ENCODE assay signal across 12 cellular contexts in the genomic region with DNA sequence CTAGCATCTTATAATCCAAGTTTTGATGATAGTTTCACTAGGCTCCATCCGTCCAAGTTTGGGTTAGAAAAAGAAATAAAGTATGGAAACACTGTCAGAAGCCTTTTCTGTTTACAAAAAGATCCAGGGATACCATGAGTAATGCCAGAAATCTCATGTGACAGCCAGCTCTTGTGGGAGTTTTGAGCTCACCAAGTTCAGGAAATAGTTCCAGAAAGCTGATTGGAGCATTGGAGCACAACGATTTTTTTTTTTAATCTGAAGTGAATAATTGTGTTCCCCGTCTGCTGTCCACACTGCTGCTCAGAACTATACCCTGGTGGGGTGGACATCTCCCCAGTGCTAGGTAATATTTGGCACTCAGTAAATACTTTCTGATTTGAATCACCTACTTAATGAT.
DNase-seq lines count a peak whose midpoint lies in the region; ATAC-seq, FAIRE-seq and TF ChIP-seq lines count a peak whose summit lies in the region.
"Had no signal": no experiment of that assay in that cellular context is flagged by ENCODE, and none has a peak within 500 bp of the region (broad histone marks: within the 10 kb centered on the region; RNA-seq: fewer than 3 reads in every experiment).

No MANE protein-coding gene starts in this region.

- DNase-seq in A673 (ENCODE audit: low spot score): peak; percentile 64
- DNase-seq in fibroblast of villous mesenchyme (ENCODE audit: low read depth): peak; percentile 86
- peak; percentile 25 for DNase-seq in osteoblast (ENCODE audit: insufficient read length, low spot score, missing footprints)
- DNase-seq in DMS79 (lab: John Stamatoyannopoulos, UW): no peak
- no peak for DNase-seq in activated CD4-positive, alpha-beta memory T cell treated with anti-CD3 and anti-CD28 coated beads, Interleukin-2, amount 10 ng/mL, durations not matched to agents 7 days and 5 days
- DNase-seq in MM.1S: no peak
- no peak for DNase-seq in D721Med (ENCODE audit: insufficient read length, low spot score)
- DNase-seq: NCI-H1092; SJCRH30; stimulated activated CD4-positive, alpha-beta T cell treated with anti-CD3 and anti-CD28 coated beads, Interleukin-4, amount 100 ng/mL, for 4 hours had no signal

- H3K4me3 Mint-ChIP-seq in activated CD4-positive, alpha-beta memory T cell treated with anti-CD3 and anti-CD28 coated beads, Interleukin-2, amount 10 ng/mL, durations not matched to agents 7 days and 5 days: no peak overlapping the region

- no peaks in the 10 kb centered on the region for H3K9me2 ChIP-seq in MM.1S (replicated peaks; ENCODE audit: insufficient read depth, low read length)

- POLR2A ChIA-PET in A673 (lab: Charles Lee; ENCODE audit: low non-redundant PET): no interaction called here
- POLR2A ChIA-PET in activated CD4-positive, alpha-beta memory T cell treated with anti-CD3 and anti-CD28 coated beads, Interleukin-2, amount 10 ng/mL, durations not matched to agents 7 days and 5 days (lab: Charles Lee): no interaction called here

- H3K9ac ChIP-seq in MM.1S (ENCODE audit: low read length): no peak overlapping the region
- H3K9ac ChIP-seq: BLaER1 treated with 17β-estradiol and CSF1 and Interleukin-3, amounts not matched to agents 10 nM and 100 nM had no signal

- intact Hi-C loops in A673 (cut with micrococcal nuclease; ENCODE audit: unreplicated experiment): no loop called here

- ATAC-seq in SK-N-SH treated with all-trans-retinoic acid at 6 μM for 48 hours: peak; percentile 86

- H3K27me3 ChIP-seq in A673 (replicated peaks; ENCODE audit: insufficient read depth, low read depth, low read length, poor library complexity) (no peaks in the 10 kb centered on the region), osteoblast (ENCODE audit: insufficient read depth, low read length) (no peaks in the 10 kb centered on the region), MM.1S (replicated peaks; ENCODE audit: insufficient read depth, low read length) (no peaks in the 10 kb centered on the region)
- H3K27me3 ChIP-seq: BLaER1 treated with 17β-estradiol and CSF1 and Interleukin-3, amounts not matched to agents 10 nM and 100 nM; SJCRH30 had no signal

- TF ChIP-seq CTCF in A673 (conservative IDR thresholded peaks at IDR 0.05; ENCODE audit: low read depth, low read length) (no peak), fibroblast of villous mesenchyme (IDR thresholded peaks at IDR 0.05; ENCODE audit: insufficient read depth, low read depth, low read length) (no peak), osteoblast (IDR thresholded peaks at IDR 0.05; ENCODE audit: extremely low read depth, low read depth, low read length) (no peak), MM.1S (IDR thresholded peaks at IDR 0.05; ENCODE audit: low read length) (no peak), D721Med (IDR thresholded peaks at IDR 0.05; ENCODE audit: insufficient read depth, missing control alignments) (no peak)

- no peak for FAIRE-seq in D721Med (lab: Jason Lieb, UNC)

- H3K4me1 ChIP-seq in A673 (ENCODE audit: insufficient read depth, low read length, poor library complexity, severe bottlenecking) (peaks cover 42% of the 10 kb centered on the region), osteoblast (ENCODE audit: insufficient read depth, low read length) (peaks cover 11% of the 10 kb centered on the region), MM.1S (ENCODE audit: low read length) (peaks cover 6% of the 10 kb centered on the region)
- H3K4me1 ChIP-seq: SJCRH30 had no signal

- CTCF ChIA-PET in A673 (lab: Charles Lee): interaction anchor here (0.6 kb wide), 1 partner anchor 1082 kb away, joined by 3 read pairs; no protein-coding TSS in a partner anchor
- CTCF ChIA-PET in activated CD4-positive, alpha-beta memory T cell treated with anti-CD3 and anti-CD28 coated beads, Interleukin-2, amount 10 ng/mL, durations not matched to agents 7 days and 5 days (lab: Charles Lee): no interaction called here

- H3K79me2 ChIP-seq in osteoblast (ENCODE audit: insufficient read depth, low read length): no peaks in the 10 kb centered on the region
- no peaks in the 10 kb centered on the region for H3K79me2 ChIP-seq in MM.1S (ENCODE audit: low read length)

- H3K4me1 Mint-ChIP-seq in activated CD4-positive, alpha-beta memory T cell treated with anti-CD3 and anti-CD28 coated beads, Interleukin-2, amount 10 ng/mL, durations not matched to agents 7 days and 5 days: no peaks in the 10 kb centered on the region

- H3K27ac Mint-ChIP-seq in activated CD4-positive, alpha-beta memory T cell treated with anti-CD3 and anti-CD28 coated beads, Interleukin-2, amount 10 ng/mL, durations not matched to agents 7 days and 5 days: no peak overlapping the region

- H3K27ac ChIP-seq in A673 (ENCODE audit: low read depth, low read length, poor library complexity, severe bottlenecking): no peak overlapping the region
- peak overlapping the region; percentile 74 for H3K27ac ChIP-seq in osteoblast (ENCODE audit: low read depth, low read length)
- H3K27ac ChIP-seq in MM.1S (ENCODE audit: low read length): no peak overlapping the region
- H3K27ac ChIP-seq: BLaER1 treated with 17β-estradiol and CSF1 and Interleukin-3, amounts not matched to agents 10 nM and 100 nM; SJCRH30 had no signal

- no peaks in the 10 kb centered on the region for H3K9me3 Mint-ChIP-seq in activated CD4-positive, alpha-beta memory T cell treated with anti-CD3 and anti-CD28 coated beads, Interleukin-2, amount 10 ng/mL, durations not matched to agents 7 days and 5 days

- H2AFZ ChIP-seq in osteoblast (ENCODE audit: low read length): peak overlapping the region; percentile 52
- H2AFZ ChIP-seq in MM.1S (ENCODE audit: low read length): no peak overlapping the region

- H3K4me2 ChIP-seq in osteoblast (ENCODE audit: insufficient read depth, low read length) (peak overlapping the region; percentile 60), MM.1S (ENCODE audit: low read depth, low read length) (no peak overlapping the region)

- H4K20me1 ChIP-seq in osteoblast (ENCODE audit: insufficient read depth, low read length) (no peaks in the 10 kb centered on the region), MM.1S (ENCODE audit: insufficient read depth, low read length) (no peaks in the 10 kb centered on the region)
- H4K20me1 ChIP-seq: BLaER1 treated with 17β-estradiol and CSF1 and Interleukin-3, amounts not matched to agents 10 nM and 100 nM had no signal

- H3K36me3 Mint-ChIP-seq in activated CD4-positive, alpha-beta memory T cell treated with anti-CD3 and anti-CD28 coated beads, Interleukin-2, amount 10 ng/mL, durations not matched to agents 7 days and 5 days (ENCODE audit: low read depth): no peaks in the 10 kb centered on the region

- peaks cover 5% of the 10 kb centered on the region; the same call in 1 of the 2 replicates for H3F3A ChIP-seq in MM.1S (ENCODE audit: insufficient read depth, low read length)

- no TSS peak for BruUV-seq in A673 (replicated peaks; lab: Mats Ljungman, UMichigan)

- peaks cover 4% of the 10 kb centered on the region for H3K27me3 Mint-ChIP-seq in activated CD4-positive, alpha-beta memory T cell treated with anti-CD3 and anti-CD28 coated beads, Interleukin-2, amount 10 ng/mL, durations not matched to agents 7 days and 5 days

- H3K9me3 ChIP-seq in A673 (ENCODE audit: low read depth, low read length, poor library complexity, severe bottlenecking) (no peaks in the 10 kb centered on the region), osteoblast (ENCODE audit: low read depth, low read length) (no peaks in the 10 kb centered on the region), MM.1S (replicated peaks; ENCODE audit: insufficient read depth, low read length) (no peaks in the 10 kb centered on the region)
- H3K9me3 ChIP-seq: BLaER1 treated with 17β-estradiol and CSF1 and Interleukin-3, amounts not matched to agents 10 nM and 100 nM; SJCRH30 had no signal

- H3K36me3 ChIP-seq in A673 (ENCODE audit: insufficient read depth, low read length, poor library complexity, severe bottlenecking) (no peaks in the 10 kb centered on the region), osteoblast (ENCODE audit: insufficient read depth, low read length) (no peaks in the 10 kb centered on the region), MM.1S (replicated peaks; ENCODE audit: insufficient read depth, low read length) (no peaks in the 10 kb centered on the region)
- H3K36me3 ChIP-seq: BLaER1 treated with 17β-estradiol and CSF1 and Interleukin-3, amounts not matched to agents 10 nM and 100 nM; SJCRH30 had no signal

- no peak overlapping the region for H3K4me3 ChIP-seq in A673 (ENCODE audit: low read depth, low read length, poor library complexity, severe bottlenecking)
- no peak overlapping the region for H3K4me3 ChIP-seq in fibroblast of villous mesenchyme (ENCODE audit: low read depth, low read length)
- peak overlapping the region; percentile 8 for H3K4me3 ChIP-seq in osteoblast (ENCODE audit: insufficient read depth, low read length)
- H3K4me3 ChIP-seq in MM.1S (ENCODE audit: low read length): no peak overlapping the region
- H3K4me3 ChIP-seq: BLaER1 treated with 17β-estradiol and CSF1 and Interleukin-3, amounts not matched to agents 10 nM and 100 nM; SJCRH30 had no signal

TF ChIP-seq in SK-N-SH treated with all-trans-retinoic acid at 6 μM for 48 hours, 23 proteins besides CTCF, POLR2A, EP300 and RAD21 (continues in another document):
- TF ChIP-seq GLIS3 (CRISPR knock-in tag; IDR thresholded peaks at IDR 0.05) (no peak), RARB (CRISPR knock-in tag; IDR thresholded peaks at IDR 0.05) (no peak), ZC3H10 (CRISPR knock-in tag; IDR thresholded peaks at IDR 0.05) (no peak), ZFP3 (CRISPR knock-in tag; IDR thresholded peaks at IDR 0.05) (no peak), CSRNP3 (CRISPR knock-in tag; IDR thresholded peaks at IDR 0.05) (no peak)

Comparison
In these comparisons a context has a peak if more than half of its experiments do, and no peak if none do; other contexts are left out.
1. DNase-seq: peak in A673 (single experiment), fibroblast of villous mesenchyme (single experiment) and osteoblast (single experiment); none in DMS79 (single experiment), activated CD4-positive, alpha-beta memory T cell treated with anti-CD3 and anti-CD28 coated beads, Interleukin-2, amount 10 ng/mL, durations not matched to agents 7 days and 5 days (single experiment), MM.1S (single experiment) and D721Med (single experiment).